11 cellular contexts compared by ENCODE assay signal in the genomic region with DNA sequence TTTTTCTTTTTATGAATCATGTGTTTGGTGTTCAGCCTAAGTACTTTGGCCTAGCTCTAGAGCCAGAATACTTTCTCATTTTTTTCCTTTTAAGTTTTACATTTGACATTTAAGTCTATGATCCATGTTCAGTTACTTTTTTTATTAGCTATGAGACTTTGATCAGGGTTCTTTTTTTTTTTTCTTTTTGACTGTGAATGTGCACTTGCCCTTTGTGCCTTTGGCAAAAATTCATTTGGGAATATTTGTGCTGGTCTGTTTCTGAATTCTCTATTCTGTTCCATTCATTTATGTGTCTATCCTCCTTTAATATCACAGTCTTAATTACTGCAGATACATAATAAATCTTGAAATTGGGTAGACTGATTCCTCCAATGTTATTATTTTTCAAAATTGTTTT.
"Had no signal": no experiment of that assay in that cellular context is flagged by ENCODE, and none has a peak within 500 bp of the region (broad histone marks: within the 10 kb centered on the region; RNA-seq: fewer than 3 reads in every experiment).

No MANE protein-coding gene starts in this region.

- H3K4me2 ChIP-seq: GM23338 had no signal

- H3K4me3 ChIP-seq: GM23248, GM23338, HAP-1 had no signal

- DNase-seq: GM23248, GOT3, H7, H9, HCEC 1CT, HFFc6 had no signal

- H3K9ac ChIP-seq: GM23248 had no signal

- H2AFZ ChIP-seq: GM23248, GM23338 had no signal

- H3K9me3 ChIP-seq: HAP-1 had no signal

- H3K36me3 ChIP-seq: HAP-1 had no signal

- H3K27ac ChIP-seq: GM23248 had no signal

- FAIRE-seq: H1, H54 had no signal

- ATAC-seq: GM23338, HCT116 had no signal
